In the genomic region with DNA sequence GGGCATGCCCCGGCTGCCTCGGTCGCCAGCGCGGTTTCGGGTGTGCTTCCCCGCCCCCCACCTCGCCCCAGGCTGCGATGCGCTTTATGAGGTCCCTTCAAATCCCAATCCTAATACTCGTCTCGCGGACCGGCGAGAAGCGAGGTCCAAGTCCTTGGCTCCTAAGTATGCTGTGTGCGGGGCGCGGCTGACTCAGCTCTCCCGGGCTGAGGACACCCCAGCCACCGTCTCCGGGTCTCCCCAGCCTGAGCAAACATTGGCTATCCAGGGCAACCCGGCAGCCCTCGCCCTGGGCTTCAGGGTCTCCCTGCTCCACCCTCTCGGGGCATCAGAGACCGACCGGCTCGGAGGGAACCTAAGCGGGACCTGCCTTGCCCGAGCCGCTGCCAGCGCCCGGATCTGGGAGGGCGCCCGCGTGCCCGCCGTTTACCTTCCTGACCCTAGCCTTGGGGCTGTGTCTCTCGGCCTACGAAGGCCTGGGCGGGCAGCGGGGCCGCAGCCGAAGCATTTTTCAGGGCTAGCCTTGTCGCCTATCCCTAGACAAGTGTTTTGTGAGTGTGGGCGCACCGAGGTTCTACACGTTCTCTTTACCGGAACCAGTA, we compare ENCODE assay signal across 8 cellular contexts. TPM values are rescaled to one million over a fixed set of nuclear protein-coding genes. Genes with fewer than 3 reads are reported as not detected.
DNase-seq lines count a peak whose midpoint lies in the region; ATAC-seq lines count a peak whose summit lies in the region.

No MANE protein-coding gene starts in this region.

- H3K27me3 ChIP-seq in skeletal muscle satellite cell (ENCODE audit: control insufficient read depth, insufficient read depth, low read length), result no peaks in the 10 kb centered on the region

- peaks cover 10% of the 10 kb centered on the region for H3K4me1 ChIP-seq in skeletal muscle satellite cell (ENCODE audit: control insufficient read depth, insufficient read depth, low read length)

- H3K9me3 ChIP-seq in skeletal muscle satellite cell (replicated peaks; ENCODE audit: low read length), result no peaks in the 10 kb centered on the region

- no peaks in the 10 kb centered on the region for H3K36me3 ChIP-seq in skeletal muscle satellite cell (ENCODE audit: insufficient read depth, low read length)

- ATAC-seq in HG03432 (IDR thresholded peaks at IDR 0.05; ENCODE audit: unreplicated experiment) (peak; percentile 30), HG03521 (IDR thresholded peaks at IDR 0.05; ENCODE audit: unreplicated experiment) (no peak)

- DNase-seq in NCI-H82 (lab: John Stamatoyannopoulos, UW), result peak; percentile 59
- DNase-seq in NCI-H82 treated with DMSO at 0.1 percent for 48 hours (lab: John Stamatoyannopoulos, UW; ENCODE audit: unreplicated experiment), result no peak
- DNase-seq in T-helper 2 cell, result peak in 3 of 5 experiments; percentile 27 to 58 (median 37)
- peak; percentile 38 to 52 for DNase-seq in T47D (ENCODE audit: low read depth in 1 of 2, low spot score in 1 of 2)
- peak; percentile 52 for DNase-seq in inferior parietal cortex (ENCODE audit: extremely low spot score)

- in situ Hi-C loops in T47D (cut with HindIII; ENCODE audit: low pct_unique_long_range_greater_than_20kb, low sequenced_read_pairs), result no loop called here

- peak overlapping the region; percentile 77 for H3K9ac ChIP-seq in skeletal muscle satellite cell (ENCODE audit: low read depth, low read length)

- H3K4me2 ChIP-seq in skeletal muscle satellite cell (ENCODE audit: low read length), result peak overlapping the region; percentile 100

- H3K4me3 ChIP-seq in skeletal muscle satellite cell (ENCODE audit: low read length), result peak overlapping the region; percentile 80

RNA-seq across cellular contexts. Expression of gene ITPKB, which starts 1.2 kb away (rescaled TPM):
- 1.5 and 2.2 TPM in 2 replicates for total RNA-seq in skeletal muscle satellite cell (2012; rRNA removed)
